In genomic region chr4:83034630-83035494, GRCh38 we compare ENCODE assay signal across 1 cellular context.
TF ChIP-seq lines count a peak whose summit lies in the region.

COPS4 (plus strand) TSS chr4:83035183; CDS start chr4:83035225, 42 bp downstream.

TF ChIP-seq in GM12878, 131 proteins besides CTCF, POLR2A, EP300 and RAD21 (continued from another document and continues in another):
- TF ChIP-seq FOXK2 (IDR thresholded peaks at IDR 0.05), result peak; percentile 86
- peak; percentile 94 for TF ChIP-seq SIN3A (IDR thresholded peaks at IDR 0.05; ENCODE audit: low read depth, low read length)
- peak; percentile 97 for TF ChIP-seq YY1 (IDR thresholded peaks at IDR 0.05; ENCODE audit: low read depth, low read length)
- TF ChIP-seq IRF5 (IDR thresholded peaks at IDR 0.05; ENCODE audit: borderline replicate concordance), result no peak
- peak; percentile 11; the same call in 1 of the 2 replicates for TF ChIP-seq BACH1 (IDR thresholded peaks at IDR 0.05; ENCODE audit: borderline replicate concordance)
- TF ChIP-seq TARDBP (IDR thresholded peaks at IDR 0.05; ENCODE audit: borderline replicate concordance), result no peak; the same call in 1 of the 2 replicates
- peak; percentile 57; the same call in 1 of the 2 replicates for TF ChIP-seq TCF12 (IDR thresholded peaks at IDR 0.05; ENCODE audit: low read depth, low read length)
- no peak for TF ChIP-seq HDAC2 (IDR thresholded peaks at IDR 0.05)
- TF ChIP-seq HCFC1 (IDR thresholded peaks at IDR 0.05; ENCODE audit: low read length), result peak; percentile 83
- TF ChIP-seq ZNF24 (IDR thresholded peaks at IDR 0.05), result peak; percentile 81
- no peak for TF ChIP-seq ZNF592 (IDR thresholded peaks at IDR 0.05)
- peak; percentile 84 for TF ChIP-seq ATF2 (IDR thresholded peaks at IDR 0.05; ENCODE audit: low read length)
- TF ChIP-seq MTA3 (IDR thresholded peaks at IDR 0.05; ENCODE audit: borderline replicate concordance, low read length), result peak; percentile 73; the same call in 1 of the 2 replicates
- peak; percentile 58 for TF ChIP-seq BCL3 (IDR thresholded peaks at IDR 0.05; ENCODE audit: borderline replicate concordance, insufficient read depth, low read depth, low read length, poor library complexity, severe bottlenecking)
- 0 out of 2 replicates have a peak, but pooled peaks have one; percentile 34 for TF ChIP-seq ZNF687 (IDR thresholded peaks at IDR 0.05)
- peak; percentile 93 for TF ChIP-seq CBX5 (IDR thresholded peaks at IDR 0.05; ENCODE audit: low read depth)
- peak; percentile 97 for TF ChIP-seq ZBTB40 (IDR thresholded peaks at IDR 0.05; ENCODE audit: borderline replicate concordance)
- TF ChIP-seq SMC3 (IDR thresholded peaks at IDR 0.05; ENCODE audit: borderline replicate concordance, low read length), result no peak; the same call in 1 of the 2 replicates
- TF ChIP-seq SMAD5 (IDR thresholded peaks at IDR 0.05; ENCODE audit: low read depth), result peak; percentile 57; the same call in 1 of the 2 replicates
- TF ChIP-seq NRF1 (conservative IDR thresholded peaks at IDR 0.05; ENCODE audit: low read depth, low read length), result no peak
- no peak for TF ChIP-seq ZZZ3 (IDR thresholded peaks at IDR 0.05; ENCODE audit: control insufficient read depth, insufficient read length, low read depth)
- TF ChIP-seq PAX5 (IDR thresholded peaks at IDR 0.05; ENCODE audit: borderline replicate concordance, low read depth, low read length), result peak; percentile 59; the same call in 1 of the 2 replicates
- TF ChIP-seq SREBF1 (IDR thresholded peaks at IDR 0.05; ENCODE audit: low read length), result no peak; the same call in 1 of the 2 replicates
- TF ChIP-seq MYB (IDR thresholded peaks at IDR 0.05; ENCODE audit: borderline replicate concordance, low read depth, low read length), result no peak; the same call in 1 of the 2 replicates
- TF ChIP-seq HSF1 (IDR thresholded peaks at IDR 0.05; ENCODE audit: low read depth, low read length), result peak; percentile 84; the same call in 1 of the 2 replicates
- TF ChIP-seq SREBF2 (IDR thresholded peaks at IDR 0.05; ENCODE audit: low read length), result no peak; the same call in 1 of the 2 replicates
- TF ChIP-seq BHLHE40 (IDR thresholded peaks at IDR 0.05; ENCODE audit: borderline replicate concordance in 1 of 2, low read depth in 2 of 2, low read length in 1 of 2), result peak; percentile 85 to 89
- TF ChIP-seq CHD4 (IDR thresholded peaks at IDR 0.05), result no peak
- peak; percentile 91 for TF ChIP-seq RB1 (IDR thresholded peaks at IDR 0.05; ENCODE audit: borderline replicate concordance)
- 0 out of 2 replicates have a peak, but pooled peaks have one; percentile 51 for TF ChIP-seq CHD1 (IDR thresholded peaks at IDR 0.05; ENCODE audit: low read depth, low read length)
- TF ChIP-seq ZNF217 (IDR thresholded peaks at IDR 0.05), result peak; percentile 88
- TF ChIP-seq POLR2AphosphoS2 (IDR thresholded peaks at IDR 0.05; ENCODE audit: low read depth, low read length), result peak; percentile 59; the same call in 1 of the 2 replicates
- peak; percentile 64 for TF ChIP-seq RAD51 (IDR thresholded peaks at IDR 0.05)
- no peak for TF ChIP-seq ATF3 (IDR thresholded peaks at IDR 0.05; ENCODE audit: borderline replicate concordance, extremely low read depth, low read depth, low read length)
- peak; percentile 92 for TF ChIP-seq KLF5 (IDR thresholded peaks at IDR 0.05; ENCODE audit: partially characterized antibody)
- no peak for TF ChIP-seq SUZ12 (IDR thresholded peaks at IDR 0.05; ENCODE audit: unreplicated experiment)
